ENCODE assay signal across 17 cellular contexts in genomic region chr11:100624346-100624745, GRCh38.
"Had no signal": no experiment of that assay in that cellular context is flagged by ENCODE, and none has a peak within 500 bp of the region (broad histone marks: within the 10 kb centered on the region; RNA-seq: fewer than 3 reads in every experiment).

No MANE protein-coding gene starts in this region.

- H3K27ac Mint-ChIP-seq: activated CD4-positive, alpha-beta T cell treated with anti-CD3 and anti-CD28 coated beads for 36 hours; activated naive CD4-positive, alpha-beta T cell treated with anti-CD3 and anti-CD28 coated beads, Interleukin-2, amount 50 U/mL, for 24 hours; progenitor cell of endocrine pancreas had no signal

- H3K4me1 ChIP-seq: vagina had no signal

- ATAC-seq: activated CD4-positive, alpha-beta T cell treated with anti-CD3 and anti-CD28 coated beads for 36 hours; esophagus mucosa; left lobe of liver; stimulated activated naive CD8-positive, alpha-beta T cell treated with anti-CD3 and anti-CD28 coated beads, Interleukin-15, Interleukin-2, amounts not matched to agents 100 U/mL and 50 U/mL, for 24 hours had no signal

- H3K4me3 ChIP-seq: neural progenitor cell, right atrium auricular region, tibial nerve, vagina had no signal

- H2AFZ ChIP-seq: neural progenitor cell had no signal

- H3K4me2 ChIP-seq: neural progenitor cell had no signal

- H3K36me3 Mint-ChIP-seq: neural progenitor cell had no signal

- H3K9ac ChIP-seq: neural progenitor cell had no signal

- DNase-seq: activated CD4-positive, alpha-beta T cell treated with anti-CD3 and anti-CD28 coated beads for 36 hours; activated CD4-positive, alpha-beta T cell treated with anti-CD3 and anti-CD28 coated beads, Interleukin-2, amount 50 U/mL, for 48 hours; activated gamma-delta T cell; central memory CD4-positive, alpha-beta T cell; cortex of kidney; naive B cell; stimulated activated naive CD8-positive, alpha-beta T cell treated with anti-CD3 and anti-CD28 coated beads, Interleukin-15, Interleukin-2, amounts not matched to agents 100 U/mL and 50 U/mL, for 24 hours; SW 1271 had no signal

- H3K4me3 Mint-ChIP-seq: activated CD4-positive, alpha-beta T cell treated with anti-CD3 and anti-CD28 coated beads for 36 hours; activated naive CD4-positive, alpha-beta T cell treated with anti-CD3 and anti-CD28 coated beads, Interleukin-2, amount 50 U/mL, for 24 hours; neural progenitor cell had no signal

- H3K27ac ChIP-seq: neural progenitor cell, right atrium auricular region, tibial nerve, vagina had no signal

- H3K36me3 ChIP-seq: neural progenitor cell, right atrium auricular region, tibial nerve, vagina had no signal

- H3K27me3 Mint-ChIP-seq: activated CD4-positive, alpha-beta T cell treated with anti-CD3 and anti-CD28 coated beads for 36 hours; activated naive CD4-positive, alpha-beta T cell treated with anti-CD3 and anti-CD28 coated beads, Interleukin-2, amount 50 U/mL, for 24 hours; progenitor cell of endocrine pancreas had no signal

- FAIRE-seq: endometrium had no signal

- H3K4me1 Mint-ChIP-seq: activated CD4-positive, alpha-beta T cell treated with anti-CD3 and anti-CD28 coated beads for 36 hours; activated naive CD4-positive, alpha-beta T cell treated with anti-CD3 and anti-CD28 coated beads, Interleukin-2, amount 50 U/mL, for 24 hours had no signal

- H3K27me3 ChIP-seq: neural progenitor cell, right atrium auricular region, tibial nerve, vagina had no signal
